ENCODE assay signal across 10 cellular contexts in the genomic region with DNA sequence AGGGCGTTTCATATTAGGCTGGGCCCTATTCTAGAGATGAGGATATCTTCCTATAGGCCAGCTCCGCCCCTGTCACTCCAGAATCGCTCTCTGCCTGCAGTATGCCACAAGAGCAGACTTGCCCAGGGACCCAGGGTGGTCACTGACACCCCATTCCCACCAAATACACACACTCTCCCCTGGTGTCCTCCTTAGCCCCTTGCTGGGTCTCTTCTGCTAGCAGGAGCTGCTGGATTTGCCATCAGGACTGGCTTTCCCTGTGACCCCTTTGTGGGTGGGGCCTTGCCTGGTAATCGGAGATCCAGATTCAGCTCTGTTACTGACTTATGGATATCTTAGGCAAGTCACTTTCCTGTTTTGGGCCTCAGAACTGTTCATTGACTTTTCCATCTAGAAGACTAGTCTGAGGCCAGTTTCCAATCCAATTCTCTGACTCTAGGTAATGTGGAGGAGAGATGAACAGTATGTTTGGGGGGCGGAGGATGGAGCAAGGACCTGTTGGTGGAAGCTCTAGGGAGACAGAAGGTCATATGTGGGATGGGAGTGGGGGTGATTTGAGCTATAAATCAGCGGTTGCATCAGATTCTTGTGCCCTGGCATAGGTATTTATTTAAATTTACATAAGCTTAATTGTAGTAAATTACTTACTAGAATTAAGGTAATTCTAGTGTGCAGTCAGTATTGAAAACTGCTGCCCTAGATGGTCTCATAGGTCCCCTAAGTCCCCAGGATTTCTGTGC. TPM values are rescaled to one million over a fixed set of nuclear protein-coding genes. Genes with fewer than 3 reads are reported as not detected.
DNase-seq lines count a peak whose midpoint lies in the region; ATAC-seq and TF ChIP-seq lines count a peak whose summit lies in the region.
"Had no signal": no experiment of that assay in that cellular context is flagged by ENCODE, and none has a peak within 500 bp of the region (broad histone marks: within the 10 kb centered on the region; RNA-seq: fewer than 3 reads in every experiment).

No MANE protein-coding gene starts in this region.

- DNase-seq in cardiac muscle cell (ENCODE audit: low read depth in 1 of 2, low spot score in 1 of 2) = no peak
- DNase-seq in right cardiac atrium = no peak
- DNase-seq in adipocyte (ENCODE audit: low read depth) = no peak
- no peak for DNase-seq in tibial nerve (ENCODE audit: low spot score in 2 of 2)
- DNase-seq in SHP77 (lab: John Stamatoyannopoulos, UW) = no peak
- no peak for DNase-seq in stimulated activated CD4-positive, alpha-beta T cell treated with anti-CD3 and anti-CD28 coated beads, Interleukin-2, amount 100 ng/mL, for 24 hours
- no peak for DNase-seq in midbrain (lab: John Stamatoyannopoulos, UW)

- 83% methylated on average over 6 of the region's 6 CpGs for WGBS in right cardiac atrium
- WGBS in mesodermal cell (ENCODE audit: insufficient coverage in 2 of 2), 2 experiments = 86 to 94% methylated on average over 5 of the region's 6 CpGs
- 60 to 64% methylated on average over 6 of the region's 6 CpGs for WGBS in tibial nerve, 2 donors

- no peaks in the 10 kb centered on the region for H3K9me3 ChIP-seq in cardiac muscle cell (ENCODE audit: low read depth)
- H3K9me3 ChIP-seq in right cardiac atrium (ENCODE audit: control insufficient read depth, low read length) = no peaks in the 10 kb centered on the region
- no peaks in the 10 kb centered on the region for H3K9me3 ChIP-seq in adipocyte (ENCODE audit: control insufficient read depth, low read length)
- H3K9me3 ChIP-seq in mesodermal cell (ENCODE audit: control insufficient read depth, low read length) = no peaks in the 10 kb centered on the region
- H3K9me3 ChIP-seq in tibial nerve = no peaks in the 10 kb centered on the region
- H3K9me3 ChIP-seq: MG63 had no signal

- intact Hi-C loops in right cardiac atrium (cut with DNase I) = no loop called here

- no peak for TF ChIP-seq POLR2A in tibial nerve (IDR thresholded peaks at IDR 0.05)

- H3K4me3 ChIP-seq in cardiac muscle cell (peak overlapping the region; percentile 55), right cardiac atrium (ENCODE audit: low read length) (no peak overlapping the region), adipocyte (ENCODE audit: low read length) (peak overlapping the region; percentile 24), mesodermal cell (ENCODE audit: extremely low read depth, insufficient read depth, low read length, poor library complexity, severe bottlenecking) (peak overlapping the region; percentile 67), tibial nerve (peak overlapping the region in 3 of 4 donors; percentile 63 to 92 (median 88))
- H3K4me3 ChIP-seq: MG63 had no signal

- TF ChIP-seq CTCF in cardiac muscle cell (IDR thresholded peaks at IDR 0.05; ENCODE audit: low read depth, low read length) = no peak
- TF ChIP-seq CTCF in tibial nerve (IDR thresholded peaks at IDR 0.05) = no peak

- H3K36me3 ChIP-seq in cardiac muscle cell (no peaks in the 10 kb centered on the region), adipocyte (ENCODE audit: control insufficient read depth, insufficient read depth, low read length, severe bottlenecking) (peaks cover 4% of the 10 kb centered on the region), mesodermal cell (ENCODE audit: control insufficient read depth, insufficient read depth, low read length) (no peaks in the 10 kb centered on the region), tibial nerve (no peaks in the 10 kb centered on the region)
- H3K36me3 ChIP-seq: MG63 had no signal

- ATAC-seq in right cardiac atrium = no peak

- H3K4me1 ChIP-seq in cardiac muscle cell (ENCODE audit: low read depth) (peaks cover 48% of the 10 kb centered on the region), right cardiac atrium (ENCODE audit: control insufficient read depth, insufficient read depth, low read length) (no peaks in the 10 kb centered on the region), adipocyte (ENCODE audit: control insufficient read depth, insufficient read depth, low read length) (peaks cover 38% of the 10 kb centered on the region), mesodermal cell (ENCODE audit: control insufficient read depth, insufficient read depth, low read length, poor library complexity, severe bottlenecking) (peaks cover 29% of the 10 kb centered on the region), tibial nerve (peaks cover 0 to 76% (median 17%) of the 10 kb centered on the region in 4 donors)

- H3K27me3 ChIP-seq in cardiac muscle cell (no peaks in the 10 kb centered on the region), right cardiac atrium (ENCODE audit: control insufficient read depth, insufficient read depth) (no peaks in the 10 kb centered on the region), adipocyte (replicated peaks; ENCODE audit: control insufficient read depth, insufficient read depth, low read length) (peaks cover 9% of the 10 kb centered on the region), tibial nerve (no peaks in the 10 kb centered on the region)
- H3K27me3 ChIP-seq: MG63 had no signal

- no peak overlapping the region for H3K27ac ChIP-seq in cardiac muscle cell
- no peak overlapping the region for H3K27ac ChIP-seq in right cardiac atrium (ENCODE audit: low read length)
- no peak overlapping the region for H3K27ac ChIP-seq in mesodermal cell (ENCODE audit: low read depth, low read length, severe bottlenecking)
- H3K27ac ChIP-seq in tibial nerve = peak overlapping the region; percentile 17 to 93 (median 84)

- H3K9ac ChIP-seq in adipocyte (ENCODE audit: low read length) = no peak overlapping the region

- no peak for TF ChIP-seq EP300 in tibial nerve (IDR thresholded peaks at IDR 0.05)

RNA-seq across cellular contexts. Expression of a gene that starts 1.6 kb away (rescaled TPM):
- 179 and 289 TPM in 2 replicates for total RNA-seq in cardiac muscle cell
- polyA plus RNA-seq in cardiac muscle cell = 252 and 541 TPM in 2 replicates
- total RNA-seq in right cardiac atrium = 1 to 10 TPM; 5.3 to 8.7 (median 7.4) TPM
- polyA plus RNA-seq in right cardiac atrium = 11.5 TPM
- polyA plus RNA-seq in mesodermal cell (2013, experiment 1 of 2) = 34.0 TPM
- 30.0 TPM for polyA plus RNA-seq in mesodermal cell (2013, experiment 2 of 2)
- total RNA-seq in tibial nerve = 100 to 1,000 TPM in 1 of 4 donors, 10 to 100 TPM in 3; 46.9 to 117 (median 92.7) TPM

RNA-seq across cellular contexts. Expression of a gene that starts 36.1 kb away (rescaled TPM):
- not detected in 2 replicates for total RNA-seq in cardiac muscle cell
- polyA plus RNA-seq in cardiac muscle cell = 0.26 and 0.53 TPM in 2 replicates
- total RNA-seq in right cardiac atrium = under 1 TPM; 0.26 to 0.53 (median 0.37) TPM
- 0.27 TPM for polyA plus RNA-seq in right cardiac atrium
- polyA plus RNA-seq in mesodermal cell (2013, experiment 1 of 2) = not detected
- not detected for polyA plus RNA-seq in mesodermal cell (2013, experiment 2 of 2)
- total RNA-seq in tibial nerve = 1 to 10 TPM in 2 of 4 donors, under 1 TPM in 2; 0.59 to 4.6 (median 1.2) TPM
- total RNA-seq: NCI-H460 had no signal

Comparison
In these comparisons a context has a peak if more than half of its experiments do, and no peak if none do; other contexts are left out.
1. RNA of a gene that starts 1.6 kb away (total RNA-seq): 179 to 289 TPM in cardiac muscle cell and 46.9 to 117 TPM in tibial nerve; 5.3 to 8.7 TPM in right cardiac atrium; every median in the first group is over 4 times any median in the second.
2. H3K27ac ChIP-seq: peak in tibial nerve (4 of 4); none in cardiac muscle cell (single experiment), right cardiac atrium (single experiment) and mesodermal cell (single experiment).